Comparison of ENCODE assay signal across 8 cellular contexts in genomic region chr3:49018707-49019006, GRCh38. TPM values are rescaled to one million over a fixed set of nuclear protein-coding genes. Genes with fewer than 3 reads are reported as not detected.
DNase-seq lines count a peak whose midpoint lies in the region; ATAC-seq and TF ChIP-seq lines count a peak whose summit lies in the region.

No MANE protein-coding gene starts in this region.

- H3F3A ChIP-seq in MM.1S (ENCODE audit: insufficient read depth, low read length) (peaks cover 67% of the 10 kb centered on the region), neural cell (ENCODE audit: insufficient read depth, low read length, poor library complexity, severe bottlenecking) (no peaks in the 10 kb centered on the region)

- DNase-seq in CD14-positive monocyte (ENCODE audit: low spot score) (no peak), MM.1S (peak; percentile 52), left lobe of liver (ENCODE audit: low spot score) (no peak), islet precursor cell (no peak), globus pallidus (ENCODE audit: low spot score) (no peak)
- DNase-seq in activated effector memory CD4-positive, alpha-beta T cell treated with anti-CD3 and anti-CD28 coated beads, Interleukin-2, amount 50 U/mL, for 16 hours: no peak

- H3K9me3 Mint-ChIP-seq in CD14-positive monocyte: no peaks in the 10 kb centered on the region
- no peaks in the 10 kb centered on the region for H3K9me3 Mint-ChIP-seq in dendritic cell treated with granulocyte-macrophage colony-stimulating factor and Interleukin-4, amounts not matched to agents 40 ng/mL and 50 ng/mL, for 4 days

- TF ChIP-seq CTCF in CD14-positive monocyte (IDR thresholded peaks at IDR 0.05): no peak
- TF ChIP-seq CTCF in MM.1S (IDR thresholded peaks at IDR 0.05; ENCODE audit: low read length): no peak
- TF ChIP-seq CTCF in neural cell (IDR thresholded peaks at IDR 0.05; ENCODE audit: poor library complexity, severe bottlenecking): no peak

- peaks cover 26 to 34% of the 10 kb centered on the region in 2 donors for H3K36me3 Mint-ChIP-seq in CD14-positive monocyte
- H3K36me3 Mint-ChIP-seq in dendritic cell treated with granulocyte-macrophage colony-stimulating factor and Interleukin-4, amounts not matched to agents 40 ng/mL and 50 ng/mL, for 4 days (ENCODE audit: low read depth): peaks cover 76% of the 10 kb centered on the region

- intact Hi-C loops in CD14-positive monocyte (cut with micrococcal nuclease): no loop called here
- intact Hi-C loops in dendritic cell treated with granulocyte-macrophage colony-stimulating factor and Interleukin-4, amounts not matched to agents 40 ng/mL and 50 ng/mL, for 4 days (cut with micrococcal nuclease): no loop called here

- H3K4me2 ChIP-seq in MM.1S (ENCODE audit: low read depth, low read length): peak overlapping the region; percentile 95
- peak overlapping the region; percentile 75 for H3K4me2 ChIP-seq in neural cell (ENCODE audit: low read length)

- peaks cover 32% of the 10 kb centered on the region for H3K4me1 Mint-ChIP-seq in CD14-positive monocyte
- peaks cover 57% of the 10 kb centered on the region for H3K4me1 Mint-ChIP-seq in dendritic cell treated with granulocyte-macrophage colony-stimulating factor and Interleukin-4, amounts not matched to agents 40 ng/mL and 50 ng/mL, for 4 days (ENCODE audit: low read depth)

- H4K20me1 ChIP-seq in MM.1S (ENCODE audit: insufficient read depth, low read length): 0 out of 2 replicates have a peak, but pooled peaks cover 2% of the 10 kb centered on the region
- peaks cover 9% of the 10 kb centered on the region for H4K20me1 ChIP-seq in neural cell (ENCODE audit: insufficient read depth)

- peaks cover 0 to 2% (median 0%) of the 10 kb centered on the region in 3 donors for H3K27me3 Mint-ChIP-seq in CD14-positive monocyte (ENCODE audit: low read depth in 3 of 3)
- H3K27me3 Mint-ChIP-seq in dendritic cell treated with granulocyte-macrophage colony-stimulating factor and Interleukin-4, amounts not matched to agents 40 ng/mL and 50 ng/mL, for 4 days: no peaks in the 10 kb centered on the region

- no peaks in the 10 kb centered on the region for H3K9me2 ChIP-seq in MM.1S (replicated peaks; ENCODE audit: insufficient read depth, low read length)
- no peaks in the 10 kb centered on the region for H3K9me2 ChIP-seq in neural cell (ENCODE audit: insufficient read depth, low read length)

- H3K4me3 Mint-ChIP-seq in CD14-positive monocyte: peak overlapping the region; percentile 79 to 87
- peak overlapping the region; percentile 91 for H3K4me3 Mint-ChIP-seq in dendritic cell treated with granulocyte-macrophage colony-stimulating factor and Interleukin-4, amounts not matched to agents 40 ng/mL and 50 ng/mL, for 4 days

- H3K4me3 ChIP-seq in MM.1S (ENCODE audit: low read length) (peak overlapping the region; percentile 86), neural cell (ENCODE audit: low read length) (peak overlapping the region; percentile 98)

- no peak for TF ChIP-seq RAD21 in neural cell (conservative IDR thresholded peaks at IDR 0.05)

- H3K27ac Mint-ChIP-seq in CD14-positive monocyte: peak overlapping the region; percentile 84 to 99 (median 92)
- peak overlapping the region; percentile 98 for H3K27ac Mint-ChIP-seq in dendritic cell treated with granulocyte-macrophage colony-stimulating factor and Interleukin-4, amounts not matched to agents 40 ng/mL and 50 ng/mL, for 4 days

- H3K9me3 ChIP-seq in MM.1S (replicated peaks; ENCODE audit: insufficient read depth, low read length) (no peaks in the 10 kb centered on the region), neural cell (ENCODE audit: low read length) (no peaks in the 10 kb centered on the region)

- H3K27ac ChIP-seq in MM.1S (ENCODE audit: low read length) (peak overlapping the region; percentile 72; the same call in 1 of the 2 replicates), neural cell (ENCODE audit: low read length) (peak overlapping the region; percentile 58)

- H2AFZ ChIP-seq in MM.1S (ENCODE audit: low read length) (peak overlapping the region; percentile 74), neural cell (ENCODE audit: low read depth, low read length) (peak overlapping the region; percentile 69)

- H3K36me3 ChIP-seq in MM.1S (replicated peaks; ENCODE audit: insufficient read depth, low read length) (peaks cover 7% of the 10 kb centered on the region; the same call in 1 of the 2 replicates), neural cell (ENCODE audit: insufficient read depth, low read length) (no peaks in the 10 kb centered on the region)

- ATAC-seq in left lobe of liver: no peak

- no peak for TF ChIP-seq EP300 in neural cell (conservative IDR thresholded peaks at IDR 0.05; ENCODE audit: poor library complexity, severe bottlenecking)

- H3K4me1 ChIP-seq in MM.1S (ENCODE audit: low read length): peaks cover 24% of the 10 kb centered on the region

- H3K9ac ChIP-seq in MM.1S (ENCODE audit: low read length) (peak overlapping the region; percentile 73), neural cell (ENCODE audit: low read length) (peak overlapping the region; percentile 80)

- no peaks in the 10 kb centered on the region for H3K27me3 ChIP-seq in MM.1S (replicated peaks; ENCODE audit: insufficient read depth, low read length)
- no peaks in the 10 kb centered on the region for H3K27me3 ChIP-seq in neural cell (ENCODE audit: insufficient read depth, low read depth, low read length)

- H3K79me2 ChIP-seq in MM.1S (ENCODE audit: low read length): peaks cover 47% of the 10 kb centered on the region
- peaks cover 23% of the 10 kb centered on the region for H3K79me2 ChIP-seq in neural cell (replicated peaks; ENCODE audit: insufficient read depth, low read length)

TF ChIP-seq in neural cell, 6 proteins besides CTCF, POLR2A, EP300 and RAD21:
- TF ChIP-seq POLR2AphosphoS5 (IDR thresholded peaks at IDR 0.05) (no peak), TAF1 (IDR thresholded peaks at IDR 0.05; ENCODE audit: low read depth) (no peak), MXI1 (conservative IDR thresholded peaks at IDR 0.05; ENCODE audit: poor library complexity, severe bottlenecking) (no peak), EZH2 (IDR thresholded peaks at IDR 0.05; ENCODE audit: borderline replicate concordance, insufficient read depth, low read length, poor library complexity, severe bottlenecking) (no peak), SMC3 (conservative IDR thresholded peaks at IDR 0.05; ENCODE audit: poor library complexity) (no peak), REST (IDR thresholded peaks at IDR 0.05; ENCODE audit: borderline replicate concordance) (no peak)

RNA-seq across cellular contexts. Expression of gene DALRD3, which starts 0.3 kb away (rescaled TPM):
- 10 to 100 TPM; 15.0 to 20.0 TPM for polyA plus RNA-seq in CD14-positive monocyte
- 121 and 145 TPM in 2 replicates for polyA plus RNA-seq in neural cell
- 31.6 and 32.4 TPM in 2 replicates for polyA minus RNA-seq in neural cell
- 8.6 TPM for total RNA-seq in left lobe of liver

RNA-seq across cellular contexts. Expression of gene NDUFAF3, which starts 3.3 kb away (rescaled TPM):
- polyA plus RNA-seq in CD14-positive monocyte: 10 to 100 TPM; 88.8 to 93.4 TPM
- 36.2 and 49.0 TPM in 2 replicates for polyA plus RNA-seq in neural cell
- polyA minus RNA-seq in neural cell: 31.0 and 41.6 TPM in 2 replicates
- 44.2 TPM for total RNA-seq in left lobe of liver

RNA-seq across cellular contexts. Expression of gene IMPDH2, which starts 10.5 kb away (rescaled TPM):
- polyA plus RNA-seq in CD14-positive monocyte (10 to 100 TPM; 20.8 to 21.0 TPM), neural cell (137 and 148 TPM in 2 replicates)
- 79.9 and 80.3 TPM in 2 replicates for polyA minus RNA-seq in neural cell
- total RNA-seq in left lobe of liver: 38.6 TPM

RNA-seq across cellular contexts. Expression of gene WDR6, which starts 11.5 kb away (rescaled TPM):
- polyA plus RNA-seq in CD14-positive monocyte (10 to 100 TPM; 30.6 to 46.3 TPM), neural cell (315 and 326 TPM in 2 replicates)
- 162 TPM in 2 replicates for polyA minus RNA-seq in neural cell
- total RNA-seq in left lobe of liver: 79.5 TPM

RNA-seq across cellular contexts. Expression of gene P4HTM, which starts 28.6 kb away (rescaled TPM):
- polyA plus RNA-seq in CD14-positive monocyte (10 to 100 TPM; 14.9 to 18.1 TPM), neural cell (97.3 and 111 TPM in 2 replicates)
- 49.3 and 58.4 TPM in 2 replicates for polyA minus RNA-seq in neural cell
- total RNA-seq in left lobe of liver: 13.7 TPM
